In the genomic region with DNA sequence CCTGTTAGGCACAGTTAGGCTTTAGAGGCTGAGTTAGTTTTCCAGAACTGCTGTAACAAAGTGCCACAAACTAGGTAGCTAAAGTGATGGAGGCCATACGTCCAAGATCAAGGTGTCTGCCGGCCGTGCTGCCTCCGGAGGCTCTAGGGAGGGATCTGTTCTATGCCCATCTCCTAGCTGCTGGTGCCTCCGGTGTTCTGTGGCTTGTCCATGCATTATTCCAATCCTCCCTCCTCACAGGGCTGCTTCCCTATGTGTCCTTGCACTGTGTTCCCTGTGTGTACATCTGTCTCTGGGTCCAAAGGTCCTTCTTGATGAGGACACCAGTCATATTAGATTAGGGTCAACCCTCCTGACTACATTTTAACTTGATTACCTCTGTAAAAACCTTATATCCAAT, we compare ENCODE assay signal across 1 cellular context. TPM values are rescaled to one million over a fixed set of nuclear protein-coding genes. Genes with fewer than 3 reads are reported as not detected.
"Had no signal": no experiment of that assay in that cellular context is flagged by ENCODE, and none has a peak within 500 bp of the region (broad histone marks: within the 10 kb centered on the region; RNA-seq: fewer than 3 reads in every experiment).

No MANE protein-coding gene starts in this region.

RNA-seq across cellular contexts. Expression of gene CNTNAP3B, which starts 54.4 kb away (rescaled TPM):
- total RNA-seq: GM23248 had no signal
- polyA plus RNA-seq: GM23248 had no signal
